9 cellular contexts compared by ENCODE assay signal in the genomic region with DNA sequence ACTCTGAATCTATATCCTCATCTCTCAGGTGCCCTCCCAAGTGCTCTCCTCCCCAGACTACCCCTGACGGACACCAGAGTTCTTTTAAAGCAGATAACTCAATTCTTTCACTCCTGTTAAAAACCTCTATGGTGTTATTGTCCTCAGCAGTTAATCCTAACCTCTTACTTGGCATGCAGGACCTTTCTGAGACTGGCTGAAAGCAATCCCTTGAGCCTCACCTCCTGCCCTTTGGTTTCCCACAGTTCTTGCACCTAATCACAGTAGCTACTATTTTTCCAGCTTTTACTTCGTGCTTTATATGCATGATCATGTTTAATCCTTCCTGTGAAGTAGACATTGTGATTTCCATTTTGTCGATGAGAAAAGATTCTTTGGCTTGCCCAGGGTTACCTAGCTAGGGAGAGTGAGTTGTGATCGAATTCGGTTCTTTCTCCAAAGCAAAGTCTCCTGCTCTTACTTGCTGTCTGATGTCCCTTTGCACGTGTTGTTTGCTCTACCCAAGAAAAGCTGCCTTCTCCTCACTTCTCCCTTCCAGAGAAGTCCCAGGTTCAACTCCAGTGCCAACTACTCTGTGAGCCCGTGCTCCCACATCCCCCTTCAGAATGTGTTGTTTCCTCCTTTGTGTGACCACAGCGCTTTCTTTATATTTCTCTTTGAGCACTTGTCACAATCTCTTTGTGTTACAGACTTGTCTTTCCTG. TPM values are rescaled to one million over a fixed set of nuclear protein-coding genes. Genes with fewer than 3 reads are reported as not detected.
DNase-seq lines count a peak whose midpoint lies in the region; ATAC-seq and TF ChIP-seq lines count a peak whose summit lies in the region.
"Had no signal": no experiment of that assay in that cellular context is flagged by ENCODE, and none has a peak within 500 bp of the region (broad histone marks: within the 10 kb centered on the region; RNA-seq: fewer than 3 reads in every experiment).

No MANE protein-coding gene starts in this region.

- H3K4me1 Mint-ChIP-seq in chondrocyte (ENCODE audit: low read depth) (peaks cover 49% of the 10 kb centered on the region), osteocyte (ENCODE audit: unreplicated experiment) (peaks cover 44% of the 10 kb centered on the region)

- ATAC-seq in GM19397 (IDR thresholded peaks at IDR 0.05; ENCODE audit: unreplicated experiment) (no peak), esophagus mucosa (no peak)

- peaks cover 2% of the 10 kb centered on the region for H3K36me3 Mint-ChIP-seq in chondrocyte (ENCODE audit: low read depth)
- H3K36me3 Mint-ChIP-seq in osteocyte (ENCODE audit: unreplicated experiment), result peaks cover 2% of the 10 kb centered on the region

- TF ChIP-seq CTCF in GM10248 (IDR thresholded peaks at IDR 0.05; ENCODE audit: control extremely low read depth, extremely low read depth, low read depth, missing control alignments) (no peak), NB4 (IDR thresholded peaks at IDR 0.05; ENCODE audit: low read depth, low read length) (no peak), chondrocyte (IDR thresholded peaks at IDR 0.05) (no peak), osteocyte (IDR thresholded peaks at IDR 0.05) (no peak)

- H3K4me3 ChIP-seq in NB4 (ENCODE audit: low read depth, low read length), result peak overlapping the region; percentile 91

- H3K9me3 Mint-ChIP-seq in chondrocyte (ENCODE audit: low read depth), result no peaks in the 10 kb centered on the region
- H3K9me3 Mint-ChIP-seq in osteocyte (ENCODE audit: unreplicated experiment), result no peaks in the 10 kb centered on the region

- CTCF ChIA-PET in GM10248 (lab: Yijun Ruan, JAX), result interaction anchor here (2.0 to 2.7 kb wide), 3 partner anchors 60 to 77 kb away, joined by 4 to 10 read pairs (median 6); no protein-coding TSS in a partner anchor

- POLR2A ChIA-PET in GM10248 (lab: Yijun Ruan, JAX), result interaction anchor here (0.7 to 1.0 kb wide), 3 partner anchors 10 to 17 kb away, joined by 3 to 10 read pairs (median 5); no protein-coding TSS in a partner anchor

- no peak for TF ChIP-seq POLR2A in NB4 (IDR thresholded peaks at IDR 0.05; ENCODE audit: extremely low read depth, insufficient read length)

- H3K27me3 Mint-ChIP-seq in chondrocyte (ENCODE audit: low read depth), result no peaks in the 10 kb centered on the region
- no peaks in the 10 kb centered on the region for H3K27me3 Mint-ChIP-seq in osteocyte (ENCODE audit: unreplicated experiment)

- H3K4me3 Mint-ChIP-seq in chondrocyte (ENCODE audit: unreplicated experiment), result peak overlapping the region; percentile 92
- H3K4me3 Mint-ChIP-seq in osteocyte (ENCODE audit: unreplicated experiment), result peak overlapping the region; percentile 85

- peak overlapping the region; percentile 98 for H3K27ac Mint-ChIP-seq in chondrocyte (ENCODE audit: unreplicated experiment)
- H3K27ac Mint-ChIP-seq in osteocyte (ENCODE audit: unreplicated experiment), result peak overlapping the region; percentile 88

- DNase-seq in GM10248 (ENCODE audit: extremely low spot score) (peak; percentile 12), NB4 (ENCODE audit: low read depth) (peak; percentile 62), chondrocyte (ENCODE audit: low spot score) (no peak), osteocyte (ENCODE audit: extremely low spot score, unreplicated experiment) (no peak), foreskin melanocyte (no peak), superior temporal gyrus (ENCODE audit: extremely low spot score) (no peak)
- DNase-seq: anterior cingulate cortex had no signal

RNA-seq across cellular contexts. Expression of gene UBE2L3, which starts 2.1 kb away (rescaled TPM):
- total RNA-seq in chondrocyte (53.2 to 57.5 TPM (median 53.7 TPM) in 3 replicates), osteocyte (57.1 and 57.9 TPM in 2 replicates), esophagus mucosa (35.9 TPM)

RNA-seq across cellular contexts. Expression of gene RIMBP3C, which starts 18.3 kb away (rescaled TPM):
- total RNA-seq in chondrocyte (0.22 to 0.75 TPM (median 0.38 TPM) in 3 replicates), osteocyte (0.68 TPM in 1 of 2 replicates, not detected in the other), esophagus mucosa (0.04 TPM)

Comparison
In these comparisons a context has a peak if more than half of its experiments do, and no peak if none do; other contexts are left out.
1. DNase-seq: peak in GM10248 (single experiment) and NB4 (single experiment); none in chondrocyte (single experiment), osteocyte (single experiment), foreskin melanocyte (single experiment) and superior temporal gyrus (single experiment).